1 cellular context compared by ENCODE assay signal in the genomic region with DNA sequence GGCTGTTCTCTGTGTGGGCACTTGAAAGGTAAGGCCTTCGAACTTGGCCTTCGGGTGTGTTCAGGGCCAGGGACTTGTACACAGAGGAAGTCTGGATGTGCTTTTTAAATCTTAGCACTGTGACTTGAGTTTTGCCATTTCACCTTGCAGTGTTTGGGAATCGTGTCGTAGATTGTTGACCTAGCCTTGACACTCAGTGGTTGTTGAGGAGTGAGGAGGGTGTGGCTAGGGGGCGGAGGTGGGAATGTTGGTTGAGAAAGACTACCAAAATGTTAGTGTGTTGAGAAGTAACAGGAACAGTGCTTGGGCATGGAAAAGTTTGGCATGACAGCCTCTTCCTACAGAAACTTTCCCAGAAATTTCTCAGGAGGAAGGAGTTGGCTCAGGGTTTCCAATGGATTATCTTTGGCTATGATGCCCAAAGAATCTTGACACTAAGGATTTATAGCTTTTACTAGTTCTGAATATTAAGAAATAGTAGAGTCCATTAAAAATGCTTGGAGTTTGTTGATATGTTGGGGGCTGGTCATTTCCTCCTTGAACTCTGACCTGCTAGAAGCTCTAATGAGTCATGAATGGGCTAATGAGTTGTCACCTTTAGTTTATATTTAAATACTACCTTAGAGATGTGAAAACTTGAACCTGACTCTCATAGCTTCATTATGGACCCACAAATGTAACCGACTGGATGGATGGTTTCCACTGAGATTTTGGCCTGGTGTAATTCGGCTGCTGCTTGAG.
TF ChIP-seq lines count a peak whose summit lies in the region.

No MANE protein-coding gene starts in this region.

TF ChIP-seq in GM12878, 131 proteins besides CTCF, POLR2A, EP300 and RAD21:
- TF ChIP-seq NR2F1 (conservative IDR thresholded peaks at IDR 0.05) = peak; percentile 82
- TF ChIP-seq, protein P1, sequence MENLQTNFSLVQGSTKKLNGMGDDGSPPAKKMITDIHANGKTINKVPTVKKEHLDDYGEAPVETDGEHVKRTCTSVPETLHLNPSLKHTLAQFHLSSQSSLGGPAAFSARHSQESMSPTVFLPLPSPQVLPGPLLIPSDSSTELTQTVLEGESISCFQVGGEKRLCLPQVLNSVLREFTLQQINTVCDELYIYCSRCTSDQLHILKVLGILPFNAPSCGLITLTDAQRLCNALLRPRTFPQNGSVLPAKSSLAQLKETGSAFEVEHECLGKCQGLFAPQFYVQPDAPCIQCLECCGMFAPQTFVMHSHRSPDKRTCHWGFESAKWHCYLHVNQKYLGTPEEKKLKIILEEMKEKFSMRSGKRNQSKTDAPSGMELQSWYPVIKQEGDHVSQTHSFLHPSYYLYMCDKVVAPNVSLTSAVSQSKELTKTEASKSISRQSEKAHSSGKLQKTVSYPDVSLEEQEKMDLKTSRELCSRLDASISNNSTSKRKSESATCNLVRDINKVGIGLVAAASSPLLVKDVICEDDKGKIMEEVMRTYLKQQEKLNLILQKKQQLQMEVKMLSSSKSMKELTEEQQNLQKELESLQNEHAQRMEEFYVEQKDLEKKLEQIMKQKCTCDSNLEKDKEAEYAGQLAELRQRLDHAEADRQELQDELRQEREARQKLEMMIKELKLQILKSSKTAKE (IDR thresholded peaks at IDR 0.05; ENCODE audit: low read depth, poor library complexity, severe bottlenecking) = no peak
- 0 out of 2 replicates have a peak, but pooled peaks have one; percentile 27 for TF ChIP-seq NR2C1 (IDR thresholded peaks at IDR 0.05)
